In genomic region chr14:33839193-33840076, GRCh38 we compare ENCODE assay signal across 8 cellular contexts.
DNase-seq lines count a peak whose midpoint lies in the region; TF ChIP-seq lines count a peak whose summit lies in the region.

No MANE protein-coding gene starts in this region.

- no peak overlapping the region for H3K4me3 Mint-ChIP-seq in activated CD4-positive, alpha-beta memory T cell treated with anti-CD3 and anti-CD28 coated beads, Interleukin-2, amount 10 ng/mL, durations not matched to agents 7 days and 5 days
- no peak overlapping the region for H3K4me3 Mint-ChIP-seq in endothelial cell (ENCODE audit: unreplicated experiment)

- H3K4me1 ChIP-seq in HAP-1 (peaks cover 21% of the 10 kb centered on the region), suprapubic skin (peaks cover 3% of the 10 kb centered on the region)

- POLR2A ChIA-PET in activated CD4-positive, alpha-beta memory T cell treated with anti-CD3 and anti-CD28 coated beads, Interleukin-2, amount 10 ng/mL, durations not matched to agents 7 days and 5 days (lab: Charles Lee): no interaction called here

- peaks cover 7% of the 10 kb centered on the region for H3K4me1 Mint-ChIP-seq in activated CD4-positive, alpha-beta memory T cell treated with anti-CD3 and anti-CD28 coated beads, Interleukin-2, amount 10 ng/mL, durations not matched to agents 7 days and 5 days
- H3K4me1 Mint-ChIP-seq in endothelial cell (ENCODE audit: unreplicated experiment): peaks cover 13% of the 10 kb centered on the region

- no peak for TF ChIP-seq EP300 in suprapubic skin (IDR thresholded peaks at IDR 0.05)

- TF ChIP-seq POLR2A in suprapubic skin (IDR thresholded peaks at IDR 0.05): no peak

- H3K27me3 ChIP-seq in HAP-1 (ENCODE audit: low read depth) (no peaks in the 10 kb centered on the region), suprapubic skin (no peaks in the 10 kb centered on the region)

- H3K27ac Mint-ChIP-seq in activated CD4-positive, alpha-beta memory T cell treated with anti-CD3 and anti-CD28 coated beads, Interleukin-2, amount 10 ng/mL, durations not matched to agents 7 days and 5 days: no peak overlapping the region
- H3K27ac Mint-ChIP-seq in endothelial cell (ENCODE audit: unreplicated experiment): no peak overlapping the region

- WGBS in suprapubic skin: 44% methylated on average over 16 of the region's 16 CpGs

- H3K36me3 Mint-ChIP-seq in activated CD4-positive, alpha-beta memory T cell treated with anti-CD3 and anti-CD28 coated beads, Interleukin-2, amount 10 ng/mL, durations not matched to agents 7 days and 5 days (ENCODE audit: low read depth): no peaks in the 10 kb centered on the region
- no peaks in the 10 kb centered on the region for H3K36me3 Mint-ChIP-seq in endothelial cell (ENCODE audit: low read depth, unreplicated experiment)

- CTCF ChIA-PET in activated CD4-positive, alpha-beta memory T cell treated with anti-CD3 and anti-CD28 coated beads, Interleukin-2, amount 10 ng/mL, durations not matched to agents 7 days and 5 days (lab: Charles Lee): interaction anchor here (0.7 to 4.8 kb wide), 18 partner anchors 9 to 486 kb away, joined by 3 to 58 read pairs (median 6); no protein-coding TSS in a partner anchor

- H3K9me3 ChIP-seq in HAP-1 (no peaks in the 10 kb centered on the region), suprapubic skin (no peaks in the 10 kb centered on the region)

- H3K27ac ChIP-seq in suprapubic skin: no peak overlapping the region

- no peaks in the 10 kb centered on the region for H3K27me3 Mint-ChIP-seq in activated CD4-positive, alpha-beta memory T cell treated with anti-CD3 and anti-CD28 coated beads, Interleukin-2, amount 10 ng/mL, durations not matched to agents 7 days and 5 days
- H3K27me3 Mint-ChIP-seq in endothelial cell (ENCODE audit: unreplicated experiment): no peaks in the 10 kb centered on the region

- no peaks in the 10 kb centered on the region for H3K36me3 ChIP-seq in HAP-1 (replicated peaks)
- H3K36me3 ChIP-seq in suprapubic skin: no peaks in the 10 kb centered on the region

- in situ Hi-C loops in HAP-1 (cut with MboI; ENCODE audit: low sequenced_read_pairs): loop anchor here (10.0 kb wide), 3 partner anchors 265 to 465 kb away; no protein-coding TSS in a partner anchor

- peak; percentile 79 for DNase-seq in D341Med (ENCODE audit: low spot score)
- peak; percentile 56 to 67 for DNase-seq in HAP-1 (ENCODE audit: low spot score in 2 of 2)
- peak; percentile 49 for DNase-seq in NCI-H446 treated with DMSO at 0.1 percent for 48 hours (lab: John Stamatoyannopoulos, UW)
- peak; percentile 61 for DNase-seq in activated CD4-positive, alpha-beta memory T cell treated with anti-CD3 and anti-CD28 coated beads, Interleukin-2, amount 10 ng/mL, durations not matched to agents 7 days and 5 days
- DNase-seq in endothelial cell (ENCODE audit: low spot score): peak; percentile 67
- DNase-seq in myocyte (ENCODE audit: low read depth): peak; percentile 65
- no peak for DNase-seq in suprapubic skin (ENCODE audit: low spot score in 2 of 2)
- no peak for DNase-seq in GF-D8 (lab: John Stamatoyannopoulos, UW)

- peak; percentile 93 for TF ChIP-seq CTCF in endothelial cell (IDR thresholded peaks at IDR 0.05; ENCODE audit: unreplicated experiment)
- TF ChIP-seq CTCF in suprapubic skin (IDR thresholded peaks at IDR 0.05): peak; percentile 73 to 78

- H3K9me3 Mint-ChIP-seq in activated CD4-positive, alpha-beta memory T cell treated with anti-CD3 and anti-CD28 coated beads, Interleukin-2, amount 10 ng/mL, durations not matched to agents 7 days and 5 days: no peaks in the 10 kb centered on the region
- H3K9me3 Mint-ChIP-seq in endothelial cell (ENCODE audit: unreplicated experiment): no peaks in the 10 kb centered on the region

- no peak overlapping the region for H3K4me3 ChIP-seq in HAP-1
- H3K4me3 ChIP-seq in suprapubic skin: no peak overlapping the region

Comparison
In these comparisons a context has a peak if more than half of its experiments do, and no peak if none do; other contexts are left out.
1. DNase-seq: peak in D341Med (single experiment), HAP-1 (2 of 2), NCI-H446 treated with DMSO at 0.1 percent for 48 hours (single experiment), activated CD4-positive, alpha-beta memory T cell treated with anti-CD3 and anti-CD28 coated beads, Interleukin-2, amount 10 ng/mL, durations not matched to agents 7 days and 5 days (single experiment), endothelial cell (single experiment) and myocyte (single experiment); none in suprapubic skin (0 of 2) and GF-D8 (single experiment).